Comparison of ENCODE assay signal across 8 cellular contexts in genomic region chr12:122123051-122123760, GRCh38. TPM values are rescaled to one million over a fixed set of nuclear protein-coding genes. Genes with fewer than 3 reads are reported as not detected.
DNase-seq lines count a peak whose midpoint lies in the region; ATAC-seq and TF ChIP-seq lines count a peak whose summit lies in the region.

No MANE protein-coding gene starts in this region.

- H3K4me3 ChIP-seq in GM23338 (no peak overlapping the region), mucosa of descending colon (no peak overlapping the region)

- no peaks in the 10 kb centered on the region for H3K9me3 Mint-ChIP-seq in GM23338
- no peaks in the 10 kb centered on the region for H3K9me3 Mint-ChIP-seq in effector memory CD8-positive, alpha-beta T cell

- peak overlapping the region; percentile 60; the same call in 1 of the 2 replicates for H3K27ac Mint-ChIP-seq in GM23338
- H3K27ac Mint-ChIP-seq in effector memory CD8-positive, alpha-beta T cell: peak overlapping the region; percentile 44 to 84

- peaks cover 13% of the 10 kb centered on the region for H3K27me3 Mint-ChIP-seq in GM23338 (ENCODE audit: insufficient read depth, low read depth, poor library complexity)
- no peaks in the 10 kb centered on the region for H3K27me3 Mint-ChIP-seq in effector memory CD8-positive, alpha-beta T cell

- no peaks in the 10 kb centered on the region; the same call in 1 of the 2 replicates for H3K4me1 ChIP-seq in GM23338 (ENCODE audit: insufficient read depth)
- peaks cover 60% of the 10 kb centered on the region for H3K4me1 ChIP-seq in mucosa of descending colon (ENCODE audit: low read depth)

- H3K4me2 ChIP-seq in GM23338: no peak overlapping the region

- no peaks in the 10 kb centered on the region for H3K36me3 ChIP-seq in GM23338 (ENCODE audit: insufficient read depth)
- peaks cover 4% of the 10 kb centered on the region for H3K36me3 ChIP-seq in mucosa of descending colon (ENCODE audit: low read depth)

- H3K27ac ChIP-seq in GM23338 (ENCODE audit: low read depth): peak overlapping the region; percentile 21; the same call in 1 of the 2 replicates

- peaks cover 23% of the 10 kb centered on the region for H3K4me1 Mint-ChIP-seq in GM23338
- peaks cover 22 to 31% of the 10 kb centered on the region in 2 donors for H3K4me1 Mint-ChIP-seq in effector memory CD8-positive, alpha-beta T cell (ENCODE audit: low read depth in 2 of 2)

- peak; percentile 77 for ATAC-seq in GM23338
- ATAC-seq in effector memory CD8-positive, alpha-beta T cell (replicated peaks): peak; percentile 65
- ATAC-seq in mucosa of descending colon: peak; percentile 71
- no peak for ATAC-seq in HG03378 (IDR thresholded peaks at IDR 0.05; ENCODE audit: unreplicated experiment)

- no peak overlapping the region for H3K4me3 Mint-ChIP-seq in GM23338
- peak overlapping the region; percentile 24 to 34 for H3K4me3 Mint-ChIP-seq in effector memory CD8-positive, alpha-beta T cell

- peak; percentile 75 for DNase-seq in AG08396 (ENCODE audit: low spot score)
- DNase-seq in GM23338 (ENCODE audit: low spot score): peak; percentile 95
- DNase-seq in NCI-H748 (lab: John Stamatoyannopoulos, UW; ENCODE audit: unreplicated experiment): peak; percentile 55
- peak; percentile 32 to 45 for DNase-seq in activated CD8-positive, alpha-beta memory T cell treated with anti-CD3 and anti-CD28 coated beads for 1 hour (ENCODE audit: extremely low read depth in 1 of 2, low read depth in 1 of 2)
- peak; percentile 72 to 78 (median 74) for DNase-seq in effector memory CD8-positive, alpha-beta T cell
- DNase-seq in mucosa of descending colon: peak in 2 of 3 donors; percentile 75 to 91
- DNase-seq in stimulated activated CD8-positive, alpha-beta memory T cell treated with anti-CD3 and anti-CD28 coated beads, Interleukin-4, amount 100 ng/mL, for 24 hours (ENCODE audit: low read depth): peak; percentile 49

- intact Hi-C loops in mucosa of descending colon (cut with DNase I, micrococcal nuclease): loop anchor here in 1 of 2 donors (2.0 to 5.0 kb wide), 2 partner anchors 42 to 71 kb away; no protein-coding TSS in a partner anchor

- H3F3A ChIP-seq in GM23338 (replicated peaks; ENCODE audit: low read depth): no peaks in the 10 kb centered on the region

- TF ChIP-seq CTCF in GM23338 (conservative IDR thresholded peaks at IDR 0.05; ENCODE audit: low read depth in 2 of 2): peak; percentile 78 to 80
- no peak for TF ChIP-seq CTCF in mucosa of descending colon (IDR thresholded peaks at IDR 0.05)

- peaks cover 19% of the 10 kb centered on the region; the same call in 1 of the 2 replicates for H3K79me2 ChIP-seq in GM23338 (replicated peaks; ENCODE audit: insufficient read depth)

- H4K20me1 ChIP-seq in GM23338 (replicated peaks; ENCODE audit: insufficient read depth): no peaks in the 10 kb centered on the region; the same call in 1 of the 2 replicates

- no peaks in the 10 kb centered on the region for H3K27me3 ChIP-seq in GM23338 (ENCODE audit: insufficient read depth)

- H2AFZ ChIP-seq in GM23338: no peak overlapping the region

- no peaks in the 10 kb centered on the region for H3K9me2 ChIP-seq in GM23338 (ENCODE audit: insufficient read depth)

- H3K36me3 Mint-ChIP-seq in GM23338 (ENCODE audit: low read depth): peaks cover 2% of the 10 kb centered on the region; the same call in 1 of the 3 replicates
- peaks cover 22% of the 10 kb centered on the region for H3K36me3 Mint-ChIP-seq in effector memory CD8-positive, alpha-beta T cell (ENCODE audit: insufficient read depth)

- H3K9me3 ChIP-seq in mucosa of descending colon: no peaks in the 10 kb centered on the region

TF ChIP-seq in GM23338, 12 proteins besides CTCF, POLR2A, EP300 and RAD21:
- TF ChIP-seq POLR2AphosphoS5 (IDR thresholded peaks at IDR 0.05; ENCODE audit: low read depth): no peak
- no peak for TF ChIP-seq JUNB (IDR thresholded peaks at IDR 0.05; ENCODE audit: unreplicated experiment)
- TF ChIP-seq, protein P1, sequence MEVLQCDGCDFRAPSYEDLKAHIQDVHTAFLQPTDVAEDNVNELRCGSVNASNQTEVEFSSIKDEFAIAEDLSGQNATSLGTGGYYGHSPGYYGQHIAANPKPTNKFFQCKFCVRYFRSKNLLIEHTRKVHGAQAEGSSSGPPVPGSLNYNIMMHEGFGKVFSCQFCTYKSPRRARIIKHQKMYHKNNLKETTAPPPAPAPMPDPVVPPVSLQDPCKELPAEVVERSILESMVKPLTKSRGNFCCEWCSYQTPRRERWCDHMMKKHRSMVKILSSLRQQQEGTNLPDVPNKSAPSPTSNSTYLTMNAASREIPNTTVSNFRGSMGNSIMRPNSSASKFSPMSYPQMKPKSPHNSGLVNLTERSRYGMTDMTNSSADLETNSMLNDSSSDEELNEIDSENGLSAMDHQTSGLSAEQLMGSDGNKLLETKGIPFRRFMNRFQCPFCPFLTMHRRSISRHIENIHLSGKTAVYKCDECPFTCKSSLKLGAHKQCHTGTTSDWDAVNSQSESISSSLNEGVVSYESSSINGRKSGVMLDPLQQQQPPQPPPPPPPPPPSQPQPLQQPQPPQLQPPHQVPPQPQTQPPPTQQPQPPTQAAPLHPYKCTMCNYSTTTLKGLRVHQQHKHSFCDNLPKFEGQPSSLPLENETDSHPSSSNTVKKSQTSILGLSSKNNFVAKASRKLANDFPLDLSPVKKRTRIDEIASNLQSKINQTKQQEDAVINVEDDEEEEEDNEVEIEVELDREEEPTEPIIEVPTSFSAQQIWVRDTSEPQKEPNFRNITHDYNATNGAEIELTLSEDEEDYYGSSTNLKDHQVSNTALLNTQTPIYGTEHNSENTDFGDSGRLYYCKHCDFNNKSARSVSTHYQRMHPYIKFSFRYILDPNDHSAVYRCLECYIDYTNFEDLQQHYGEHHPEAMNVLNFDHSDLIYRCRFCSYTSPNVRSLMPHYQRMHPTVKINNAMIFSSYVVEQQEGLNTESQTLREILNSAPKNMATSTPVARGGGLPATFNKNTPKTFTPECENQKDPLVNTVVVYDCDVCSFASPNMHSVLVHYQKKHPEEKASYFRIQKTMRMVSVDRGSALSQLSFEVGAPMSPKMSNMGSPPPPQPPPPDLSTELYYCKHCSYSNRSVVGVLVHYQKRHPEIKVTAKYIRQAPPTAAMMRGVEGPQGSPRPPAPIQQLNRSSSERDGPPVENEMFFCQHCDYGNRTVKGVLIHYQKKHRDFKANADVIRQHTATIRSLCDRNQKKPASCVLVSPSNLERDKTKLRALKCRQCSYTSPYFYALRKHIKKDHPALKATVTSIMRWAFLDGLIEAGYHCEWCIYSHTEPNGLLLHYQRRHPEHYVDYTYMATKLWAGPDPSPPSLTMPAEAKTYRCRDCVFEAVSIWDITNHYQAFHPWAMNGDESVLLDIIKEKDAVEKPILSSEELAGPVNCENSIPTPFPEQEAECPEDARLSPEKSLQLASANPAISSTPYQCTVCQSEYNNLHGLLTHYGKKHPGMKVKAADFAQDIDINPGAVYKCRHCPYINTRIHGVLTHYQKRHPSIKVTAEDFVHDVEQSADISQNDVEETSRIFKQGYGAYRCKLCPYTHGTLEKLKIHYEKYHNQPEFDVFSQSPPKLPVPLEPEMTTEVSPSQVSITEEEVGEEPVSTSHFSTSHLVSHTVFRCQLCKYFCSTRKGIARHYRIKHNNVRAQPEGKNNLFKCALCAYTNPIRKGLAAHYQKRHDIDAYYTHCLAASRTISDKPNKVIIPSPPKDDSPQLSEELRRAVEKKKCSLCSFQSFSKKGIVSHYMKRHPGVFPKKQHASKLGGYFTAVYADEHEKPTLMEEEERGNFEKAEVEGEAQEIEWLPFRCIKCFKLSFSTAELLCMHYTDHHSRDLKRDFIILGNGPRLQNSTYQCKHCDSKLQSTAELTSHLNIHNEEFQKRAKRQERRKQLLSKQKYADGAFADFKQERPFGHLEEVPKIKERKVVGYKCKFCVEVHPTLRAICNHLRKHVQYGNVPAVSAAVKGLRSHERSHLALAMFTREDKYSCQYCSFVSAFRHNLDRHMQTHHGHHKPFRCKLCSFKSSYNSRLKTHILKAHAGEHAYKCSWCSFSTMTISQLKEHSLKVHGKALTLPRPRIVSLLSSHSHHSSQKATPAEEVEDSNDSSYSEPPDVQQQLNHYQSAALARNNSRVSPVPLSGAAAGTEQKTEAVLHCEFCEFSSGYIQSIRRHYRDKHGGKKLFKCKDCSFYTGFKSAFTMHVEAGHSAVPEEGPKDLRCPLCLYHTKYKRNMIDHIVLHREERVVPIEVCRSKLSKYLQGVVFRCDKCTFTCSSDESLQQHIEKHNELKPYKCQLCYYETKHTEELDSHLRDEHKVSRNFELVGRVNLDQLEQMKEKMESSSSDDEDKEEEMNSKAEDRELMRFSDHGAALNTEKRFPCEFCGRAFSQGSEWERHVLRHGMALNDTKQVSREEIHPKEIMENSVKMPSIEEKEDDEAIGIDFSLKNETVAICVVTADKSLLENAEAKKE (CRISPR knock-in tag; IDR thresholded peaks at IDR 0.05): no peak
- TF ChIP-seq ETS1 (IDR thresholded peaks at IDR 0.05): no peak
- TF ChIP-seq ZNF114 (CRISPR knock-in tag; IDR thresholded peaks at IDR 0.05): no peak

RNA-seq across cellular contexts. Expression of gene MLXIP, which starts 44.6 kb away (rescaled TPM):
- 20.5 and 23.0 TPM in 2 replicates for total RNA-seq in GM23338 (2014; rRNA removed; shearing (Covaris generic))
- 16.2 and 21.0 TPM in 2 replicates for polyA plus RNA-seq in GM23338 (2016; fragmentation: Nextera tagmentation; extraction: Ambion mirVana)
- 100 to 1,000 TPM; 194 to 230 (median 201) TPM for total RNA-seq in mucosa of descending colon

RNA-seq across cellular contexts. Expression of gene IL31, which starts 50.8 kb away (rescaled TPM):
- total RNA-seq in GM23338 (2014; rRNA removed; shearing (Covaris generic)): not detected in 2 replicates
- not detected in 2 replicates for polyA plus RNA-seq in GM23338 (2016; fragmentation: Nextera tagmentation; extraction: Ambion mirVana)
- not detected for total RNA-seq in mucosa of descending colon

RNA-seq across cellular contexts. Expression of gene LRRC43, which starts 59.7 kb away (rescaled TPM):
- total RNA-seq in GM23338 (2014; rRNA removed; shearing (Covaris generic)): not detected in 2 replicates
- 0.45 TPM in 1 of 2 replicates, not detected in the other for polyA plus RNA-seq in GM23338 (2016; fragmentation: Nextera tagmentation; extraction: Ambion mirVana)
- total RNA-seq in mucosa of descending colon: under 1 TPM in 2 of 3 donors, not detected in 1; 0.19 to 0.51 TPM

Comparison
In these comparisons a context has a peak if more than half of its experiments do, and no peak if none do; other contexts are left out.
1. DNase-seq: peak in every context shown above with its lines; median percentile 95 in GM23338; 83 in mucosa of descending colon; 75 in AG08396; 74 in effector memory CD8-positive, alpha-beta T cell; 55 in NCI-H748; 49 in stimulated activated CD8-positive, alpha-beta memory T cell treated with anti-CD3 and anti-CD28 coated beads, Interleukin-4, amount 100 ng/mL, for 24 hours; 38 in activated CD8-positive, alpha-beta memory T cell treated with anti-CD3 and anti-CD28 coated beads for 1 hour.